17 cellular contexts compared by ENCODE assay signal in genomic region chr11:129636926-129637325, GRCh38.
DNase-seq lines count a peak whose midpoint lies in the region; ATAC-seq and TF ChIP-seq lines count a peak whose summit lies in the region.
"Had no signal": no experiment of that assay in that cellular context is flagged by ENCODE, and none has a peak within 500 bp of the region (broad histone marks: within the 10 kb centered on the region; RNA-seq: fewer than 3 reads in every experiment).

No MANE protein-coding gene starts in this region.

- no peak for ATAC-seq in SK-N-SH treated with all-trans-retinoic acid at 6 μM for 48 hours
- ATAC-seq in HCT116: no peak
- no peak for ATAC-seq in GM21723 (IDR thresholded peaks at IDR 0.05; ENCODE audit: unreplicated experiment)
- no peak for ATAC-seq in left colon

- POLR2A ChIA-PET in SK-N-SH (lab: Yijun Ruan, JAX): no interaction called here
- POLR2A ChIA-PET in HCT116 (lab: Charles Lee): no interaction called here

- H3K36me3 ChIP-seq in SK-N-SH (replicated peaks in 1 of 2; ENCODE audit: control insufficient read depth in 1 of 2, insufficient read depth in 2 of 2, low read length in 1 of 2) (no peaks in the 10 kb centered on the region), HCT116 (ENCODE audit: control insufficient read depth in 1 of 2, insufficient read depth in 2 of 2, low read length in 2 of 2) (no peaks in the 10 kb centered on the region), Peyer's patch (no peaks in the 10 kb centered on the region)
- H3K36me3 ChIP-seq: BLaER1 treated with 17β-estradiol and CSF1 and Interleukin-3, amounts not matched to agents 10 nM and 100 nM; thoracic aorta had no signal

- H2AFZ ChIP-seq in SK-N-SH (ENCODE audit: low read depth): peak overlapping the region; percentile 60
- H2AFZ ChIP-seq in HCT116 (ENCODE audit: low read depth, low read length, poor library complexity, severe bottlenecking): peak overlapping the region; percentile 75

- TF ChIP-seq EP300 in SK-N-SH (IDR thresholded peaks at IDR 0.05; ENCODE audit: borderline replicate concordance in 1 of 2, low read depth in 1 of 2, low read length in 1 of 2): no peak

- peak overlapping the region in 1 of 2 experiments; percentile 89; a peak in 1 of 4 replicates for H3K27ac ChIP-seq in SK-N-SH (ENCODE audit: low read depth in 2 of 2, low read length in 1 of 2)
- no peak overlapping the region for H3K27ac ChIP-seq in HCT116 (ENCODE audit: low read depth, low read length)
- H3K27ac ChIP-seq in Peyer's patch: no peak overlapping the region
- H3K27ac ChIP-seq: BLaER1 treated with 17β-estradiol and CSF1 and Interleukin-3, amounts not matched to agents 10 nM and 100 nM; thoracic aorta had no signal

- H3K27me3 ChIP-seq in SK-N-SH (ENCODE audit: insufficient read depth) (no peaks in the 10 kb centered on the region), HCT116 (ENCODE audit: insufficient read depth, low read length) (no peaks in the 10 kb centered on the region), Peyer's patch (no peaks in the 10 kb centered on the region)
- H3K27me3 ChIP-seq: BLaER1 treated with 17β-estradiol and CSF1 and Interleukin-3, amounts not matched to agents 10 nM and 100 nM had no signal

- H3K9me2 ChIP-seq in SK-N-SH (no peaks in the 10 kb centered on the region), HCT116 (ENCODE audit: insufficient read depth) (no peaks in the 10 kb centered on the region)

- H3K36me3 Mint-ChIP-seq in activated T-helper 2 cell treated with anti-CD3 and anti-CD28 coated beads, Interferon-gamma antibody, Interleukin-2, Interleukin-4, amounts not matched to agents 10 μg/mL and 5 μg/mL and 100 μg/mL, durations not matched to agents 14 hours and 24 hours and 36 hours (ENCODE audit: low read depth): no peaks in the 10 kb centered on the region
- H3K36me3 Mint-ChIP-seq in mesothelial cell of epicardium: peaks cover 1% of the 10 kb centered on the region

- H3K4me1 ChIP-seq in SK-N-SH (ENCODE audit: control insufficient read depth in 1 of 2, insufficient read depth in 2 of 2, low read depth in 1 of 2, low read length in 1 of 2): peaks cover 2 to 24% of the 10 kb centered on the region in 2 experiments; a peak in 3 of 4 replicates
- peaks cover 14 to 55% of the 10 kb centered on the region in 2 experiments for H3K4me1 ChIP-seq in HCT116 (ENCODE audit: control insufficient read depth in 1 of 2, insufficient read depth in 2 of 2, low read length in 2 of 2)
- H3K4me1 ChIP-seq in Peyer's patch: no peaks in the 10 kb centered on the region
- H3K4me1 ChIP-seq: BLaER1 treated with 17β-estradiol and CSF1 and Interleukin-3, amounts not matched to agents 10 nM and 100 nM had no signal

- no peaks in the 10 kb centered on the region for H3K27me3 Mint-ChIP-seq in activated T-helper 2 cell treated with anti-CD3 and anti-CD28 coated beads, Interferon-gamma antibody, Interleukin-2, Interleukin-4, amounts not matched to agents 10 μg/mL and 5 μg/mL and 100 μg/mL, durations not matched to agents 14 hours and 24 hours and 36 hours (ENCODE audit: low read depth)
- H3K27me3 Mint-ChIP-seq in mesothelial cell of epicardium (ENCODE audit: low read depth): no peaks in the 10 kb centered on the region
- H3K27me3 Mint-ChIP-seq: activated CD8-positive, alpha-beta T cell treated with anti-CD3 and anti-CD28 coated beads for 36 hours had no signal

- H3K79me2 ChIP-seq in SK-N-SH (ENCODE audit: insufficient read depth): no peaks in the 10 kb centered on the region
- H3K79me2 ChIP-seq in HCT116 (ENCODE audit: insufficient read depth, low read length): no peaks in the 10 kb centered on the region

- H3K27ac Mint-ChIP-seq in activated T-helper 2 cell treated with anti-CD3 and anti-CD28 coated beads, Interferon-gamma antibody, Interleukin-2, Interleukin-4, amounts not matched to agents 10 μg/mL and 5 μg/mL and 100 μg/mL, durations not matched to agents 14 hours and 24 hours and 36 hours: peak overlapping the region; percentile 75
- peak overlapping the region; percentile 69 for H3K27ac Mint-ChIP-seq in mesothelial cell of epicardium
- H3K27ac Mint-ChIP-seq: activated CD8-positive, alpha-beta T cell treated with anti-CD3 and anti-CD28 coated beads for 36 hours had no signal

- H3K4me2 ChIP-seq in SK-N-SH (no peak overlapping the region), HCT116 (ENCODE audit: low read length) (peak overlapping the region; percentile 52; the same call in 1 of the 2 replicates)
- H3K4me2 ChIP-seq: BLaER1 treated with 17β-estradiol and CSF1 and Interleukin-3, amounts not matched to agents 10 nM and 100 nM had no signal

- H3F3A ChIP-seq in SK-N-SH (replicated peaks; ENCODE audit: insufficient read depth): peaks cover 12% of the 10 kb centered on the region

- H4K20me1 ChIP-seq in SK-N-SH (ENCODE audit: insufficient read depth) (no peaks in the 10 kb centered on the region), HCT116 (ENCODE audit: insufficient read depth) (no peaks in the 10 kb centered on the region)
- H4K20me1 ChIP-seq: BLaER1 treated with 17β-estradiol and CSF1 and Interleukin-3, amounts not matched to agents 10 nM and 100 nM had no signal

- no peak for DNase-seq in SK-N-SH
- no peak for DNase-seq in HCT116 (ENCODE audit: low read depth, low spot score)
- no peak for DNase-seq in activated T-helper 2 cell treated with anti-CD3 and anti-CD28 coated beads, Interferon-gamma antibody, Interleukin-2, Interleukin-4, amounts not matched to agents 10 μg/mL and 5 μg/mL and 100 μg/mL, durations not matched to agents 14 hours and 24 hours and 36 hours (ENCODE audit: low spot score)
- no peak for DNase-seq in mesothelial cell of epicardium (ENCODE audit: low spot score in 2 of 2, unreplicated experiment in 2 of 2)
- DNase-seq in Peyer's patch: no peak
- DNase-seq in left colon: no peak
- DNase-seq: activated CD8-positive, alpha-beta T cell treated with anti-CD3 and anti-CD28 coated beads for 36 hours; cerebellar nuclear complex; effector memory CD4-positive, alpha-beta T cell; hypothalamus; NCI-H526 treated with DMSO at 0.1 percent for 48 hours; stimulated activated CD4-positive, alpha-beta T cell treated with anti-CD3 and anti-CD28 coated beads, Interleukin-12 subunit alpha, Interleukin-12 subunit beta, amount 100 ng/mL, for 4 hours; SW 1271 had no signal

- BruUV-seq in HCT116 (replicated peaks; lab: Mats Ljungman, UMichigan): no TSS peak

- CTCF ChIA-PET in SK-N-SH (lab: Yijun Ruan, JAX): no interaction called here
- CTCF ChIA-PET in HCT116 (lab: Charles Lee): no interaction called here

- TF ChIP-seq POLR2A in HCT116 (IDR thresholded peaks at IDR 0.05; ENCODE audit: borderline replicate concordance, extremely low read depth, insufficient read depth, insufficient read length): no peak
- no peak for TF ChIP-seq POLR2A in Peyer's patch (IDR thresholded peaks at IDR 0.05)

- H3K9ac ChIP-seq in SK-N-SH (no peak overlapping the region), HCT116 (ENCODE audit: low read length) (no peak overlapping the region)
- H3K9ac ChIP-seq: BLaER1 treated with 17β-estradiol and CSF1 and Interleukin-3, amounts not matched to agents 10 nM and 100 nM had no signal

- intact Hi-C loops in HCT116 (cut with micrococcal nuclease) (no loop called here), left colon (cut with DNase I, micrococcal nuclease) (no loop called here)
- intact Hi-C loops in activated T-helper 2 cell treated with anti-CD3 and anti-CD28 coated beads, Interferon-gamma antibody, Interleukin-2, Interleukin-4, amounts not matched to agents 10 μg/mL and 5 μg/mL and 100 μg/mL, durations not matched to agents 14 hours and 24 hours and 36 hours (cut with micrococcal nuclease): loop anchor here (2.0 to 5.0 kb wide), 3 partner anchors 35 to 260 kb away; partner anchors contain the start of gene BARX2

- WGBS in SK-N-SH (ENCODE audit: low lambda C conversion rate): 62% methylated on average over 6 of the region's 6 CpGs

- H3K4me1 Mint-ChIP-seq in activated T-helper 2 cell treated with anti-CD3 and anti-CD28 coated beads, Interferon-gamma antibody, Interleukin-2, Interleukin-4, amounts not matched to agents 10 μg/mL and 5 μg/mL and 100 μg/mL, durations not matched to agents 14 hours and 24 hours and 36 hours (ENCODE audit: low read depth): peaks cover 47% of the 10 kb centered on the region
- H3K4me1 Mint-ChIP-seq in mesothelial cell of epicardium: peaks cover 14% of the 10 kb centered on the region

- TF ChIP-seq RAD21 in SK-N-SH (IDR thresholded peaks at IDR 0.05; ENCODE audit: low read length) (no peak), HCT116 (IDR thresholded peaks at IDR 0.05; ENCODE audit: low read depth) (no peak)

- RAD21 ChIA-PET in HCT116 (lab: Charles Lee; ENCODE audit: low non-redundant PET in 1 of 2, low total read pairs in 2 of 2, uncharacterized antibody in 2 of 2, unreplicated experiment in 2 of 2): no interaction called here

- H3K4me3 Mint-ChIP-seq in activated T-helper 2 cell treated with anti-CD3 and anti-CD28 coated beads, Interferon-gamma antibody, Interleukin-2, Interleukin-4, amounts not matched to agents 10 μg/mL and 5 μg/mL and 100 μg/mL, durations not matched to agents 14 hours and 24 hours and 36 hours (ENCODE audit: low read depth): no peak overlapping the region
- H3K4me3 Mint-ChIP-seq in mesothelial cell of epicardium: no peak overlapping the region
- H3K4me3 Mint-ChIP-seq: activated CD8-positive, alpha-beta T cell treated with anti-CD3 and anti-CD28 coated beads for 36 hours had no signal

- H3K9me3 Mint-ChIP-seq in activated T-helper 2 cell treated with anti-CD3 and anti-CD28 coated beads, Interferon-gamma antibody, Interleukin-2, Interleukin-4, amounts not matched to agents 10 μg/mL and 5 μg/mL and 100 μg/mL, durations not matched to agents 14 hours and 24 hours and 36 hours: no peaks in the 10 kb centered on the region
- H3K9me3 Mint-ChIP-seq in mesothelial cell of epicardium: peaks cover 7% of the 10 kb centered on the region
- H3K9me3 Mint-ChIP-seq: activated CD8-positive, alpha-beta T cell treated with anti-CD3 and anti-CD28 coated beads for 36 hours had no signal

- H3K4me3 ChIP-seq in SK-N-SH (ENCODE audit: low read depth in 2 of 2, low read length in 1 of 2) (no peak overlapping the region), HCT116 (replicated peaks in 1 of 2; ENCODE audit: low read depth in 1 of 2, low read length in 2 of 2) (no peak overlapping the region), Peyer's patch (no peak overlapping the region)
- H3K4me3 ChIP-seq: BLaER1 treated with 17β-estradiol and CSF1 and Interleukin-3, amounts not matched to agents 10 nM and 100 nM; thoracic aorta had no signal

- TF ChIP-seq CTCF in SK-N-SH (IDR thresholded peaks at IDR 0.05) (no peak), HCT116 (IDR thresholded peaks at IDR 0.05 in 2 of 3, conservative IDR thresholded peaks at IDR 0.05 in 1 of 3; ENCODE audit: borderline replicate concordance in 1 of 3, insufficient read depth in 1 of 3, low read depth in 2 of 3, low read length in 2 of 3) (no peak), mesothelial cell of epicardium (IDR thresholded peaks at IDR 0.05; ENCODE audit: unreplicated experiment) (no peak), Peyer's patch (IDR thresholded peaks at IDR 0.05) (no peak)

- H3K9me3 ChIP-seq in SK-N-SH (no peaks in the 10 kb centered on the region), HCT116 (ENCODE audit: control insufficient read depth in 1 of 2, insufficient read depth in 1 of 2, low read depth in 1 of 2, low read length in 2 of 2) (no peaks in the 10 kb centered on the region), Peyer's patch (no peaks in the 10 kb centered on the region)
- H3K9me3 ChIP-seq: thoracic aorta had no signal

TF ChIP-seq in SK-N-SH treated with all-trans-retinoic acid at 6 μM for 48 hours, 23 proteins besides CTCF, POLR2A, EP300 and RAD21 (continues in another document):
- TF ChIP-seq ESRRG (CRISPR knock-in tag; IDR thresholded peaks at IDR 0.05): no peak
